ENCODE assay signal across 15 cellular contexts in the genomic region with DNA sequence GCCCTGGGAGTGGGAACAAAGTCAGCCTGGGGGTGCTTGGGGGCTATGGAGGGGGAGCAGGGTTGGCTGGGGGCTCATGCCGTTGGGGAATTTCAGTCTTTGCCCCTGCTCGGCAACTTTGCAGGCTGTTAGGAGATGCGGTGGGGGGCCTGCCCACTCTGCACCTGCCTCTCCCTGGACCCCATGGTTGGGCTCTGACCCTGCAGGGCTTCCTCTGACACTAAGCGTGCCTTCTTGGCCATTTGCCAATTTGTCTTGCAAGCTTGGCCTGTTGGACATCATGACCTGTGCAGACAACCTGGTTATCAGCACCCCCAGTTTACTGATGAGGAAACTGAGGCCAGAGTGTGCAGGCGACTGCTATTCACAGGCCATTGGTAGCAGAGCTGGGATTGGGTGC. TPM values are rescaled to one million over a fixed set of nuclear protein-coding genes. Genes with fewer than 3 reads are reported as not detected.
DNase-seq lines count a peak whose midpoint lies in the region; ATAC-seq and TF ChIP-seq lines count a peak whose summit lies in the region.
"Had no signal": no experiment of that assay in that cellular context is flagged by ENCODE, and none has a peak within 500 bp of the region (broad histone marks: within the 10 kb centered on the region; RNA-seq: fewer than 3 reads in every experiment).

No MANE protein-coding gene starts in this region.

- no peaks in the 10 kb centered on the region for H3K9me3 ChIP-seq in CD8-positive, alpha-beta T cell (ENCODE audit: low read length)
- H3K9me3 ChIP-seq in Loucy (ENCODE audit: insufficient read depth, low read depth, low read length), result no peaks in the 10 kb centered on the region
- H3K9me3 ChIP-seq in psoas muscle, result no peaks in the 10 kb centered on the region
- H3K9me3 ChIP-seq: ascending aorta, thyroid gland had no signal

- peaks cover 30% of the 10 kb centered on the region for H3K36me3 Mint-ChIP-seq in CD8-positive, alpha-beta T cell
- peaks cover 26% of the 10 kb centered on the region for H3K36me3 Mint-ChIP-seq in effector memory CD8-positive, alpha-beta T cell (ENCODE audit: insufficient read depth)

- WGBS in psoas muscle, 3 donors, result 81 to 98% (median 82%) methylated on average over 4 to 5 of the region's 5 CpGs

- ATAC-seq in CD8-positive, alpha-beta T cell, result no peak
- ATAC-seq in effector memory CD8-positive, alpha-beta T cell (replicated peaks), result no peak
- no peak for ATAC-seq in psoas muscle
- ATAC-seq in stimulated activated naive CD8-positive, alpha-beta T cell treated with anti-CD3 and anti-CD28 coated beads, Interleukin-15, Interleukin-2, amounts not matched to agents 100 U/mL and 50 U/mL, for 24 hours, result no peak

- H3K27me3 Mint-ChIP-seq in CD8-positive, alpha-beta T cell (ENCODE audit: low read depth), result no peaks in the 10 kb centered on the region
- no peaks in the 10 kb centered on the region for H3K27me3 Mint-ChIP-seq in effector memory CD8-positive, alpha-beta T cell

- CTCF ChIA-PET in CD8-positive, alpha-beta T cell (lab: Charles Lee), result interaction anchor here (0.7 to 16.4 kb wide), 5 partner anchors 7 to 320 kb away, joined by 3 to 155 read pairs (median 5); partner anchors contain the start of gene ADCY7

- peak overlapping the region; percentile 40 for H3K4me3 ChIP-seq in CD8-positive, alpha-beta T cell (ENCODE audit: low read depth, low read length)
- peak overlapping the region; percentile 69 for H3K4me3 ChIP-seq in Loucy (ENCODE audit: low read length, poor library complexity, severe bottlenecking)
- H3K4me3 ChIP-seq in psoas muscle, result no peak overlapping the region
- H3K4me3 ChIP-seq: ascending aorta, thyroid gland had no signal

- H3K27me3 ChIP-seq in CD8-positive, alpha-beta T cell (ENCODE audit: insufficient read depth, low read length), result no peaks in the 10 kb centered on the region
- H3K27me3 ChIP-seq in Loucy (ENCODE audit: insufficient read depth, low read length, poor library complexity, severe bottlenecking), result no peaks in the 10 kb centered on the region
- H3K27me3 ChIP-seq in psoas muscle (ENCODE audit: insufficient read depth in 3 of 3, low read length in 2 of 3), result no peaks in the 10 kb centered on the region
- H3K27me3 ChIP-seq: ascending aorta, thyroid gland had no signal

- H3K9me2 ChIP-seq in Loucy (replicated peaks; ENCODE audit: low read depth, low read length), result no peaks in the 10 kb centered on the region

- H3K4me3 Mint-ChIP-seq in CD8-positive, alpha-beta T cell, result peak overlapping the region; percentile 76
- H3K4me3 Mint-ChIP-seq in effector memory CD8-positive, alpha-beta T cell, result peak overlapping the region; percentile 87 to 92

- H3K4me2 ChIP-seq in Loucy (ENCODE audit: low read depth, low read length, poor library complexity, severe bottlenecking), result peak overlapping the region; percentile 84

- no peaks in the 10 kb centered on the region for H3K36me3 ChIP-seq in CD8-positive, alpha-beta T cell (ENCODE audit: insufficient read depth, low read length)
- no peaks in the 10 kb centered on the region for H3K36me3 ChIP-seq in Loucy (ENCODE audit: insufficient read depth, low read length)
- no peaks in the 10 kb centered on the region for H3K36me3 ChIP-seq in psoas muscle (ENCODE audit: insufficient read depth in 1 of 2, low read depth in 1 of 2)
- H3K36me3 ChIP-seq: ascending aorta, thyroid gland had no signal

- H3K4me1 Mint-ChIP-seq in CD8-positive, alpha-beta T cell (ENCODE audit: low read depth), result peaks cover 95% of the 10 kb centered on the region
- peaks cover 80 to 87% of the 10 kb centered on the region in 2 donors for H3K4me1 Mint-ChIP-seq in effector memory CD8-positive, alpha-beta T cell (ENCODE audit: low read depth in 2 of 2)

- H3K9me3 Mint-ChIP-seq in CD8-positive, alpha-beta T cell, result no peaks in the 10 kb centered on the region
- no peaks in the 10 kb centered on the region for H3K9me3 Mint-ChIP-seq in effector memory CD8-positive, alpha-beta T cell

- peaks cover 99% of the 10 kb centered on the region for H3K4me1 ChIP-seq in CD8-positive, alpha-beta T cell (ENCODE audit: insufficient read depth, low read length)
- H3K4me1 ChIP-seq in Loucy (ENCODE audit: insufficient read depth, low read length, poor library complexity, severe bottlenecking) (peaks cover 89% of the 10 kb centered on the region), psoas muscle (peaks cover 11% of the 10 kb centered on the region)

- H3K79me2 ChIP-seq in Loucy (ENCODE audit: insufficient read depth, low read length), result peaks cover 94% of the 10 kb centered on the region

- no peak for DNase-seq in CD8-positive, alpha-beta T cell
- no peak for DNase-seq in effector memory CD8-positive, alpha-beta T cell
- DNase-seq in psoas muscle (peak; percentile 5 to 29), NCI-H2227 (lab: John Stamatoyannopoulos, UW; ENCODE audit: unreplicated experiment) (no peak), DMS53 (lab: John Stamatoyannopoulos, UW) (no peak), NCI-H1930 (lab: John Stamatoyannopoulos, UW) (no peak)
- DNase-seq in stimulated activated naive CD8-positive, alpha-beta T cell treated with anti-CD3 and anti-CD28 coated beads, Interleukin-15, Interleukin-2, amounts not matched to agents 100 U/mL and 50 U/mL, for 24 hours, result no peak
- DNase-seq: activated CD4-positive, alpha-beta T cell treated with anti-CD3 and anti-CD28 coated beads, Interleukin-2, amount 50 U/mL, for 1 hour; effector CD4-positive, alpha-beta T cell; NCI-H2081 treated with DMSO at 0.1 percent for 48 hours; SIG-M5; T1000; thyroid gland had no signal

- TF ChIP-seq CTCF in CD8-positive, alpha-beta T cell (IDR thresholded peaks at IDR 0.05), result no peak
- TF ChIP-seq CTCF in Loucy (conservative IDR thresholded peaks at IDR 0.05; ENCODE audit: low read length) (no peak), psoas muscle (IDR thresholded peaks at IDR 0.05) (no peak)

- H2AFZ ChIP-seq in Loucy (ENCODE audit: low read length), result no peak overlapping the region

- H3F3A ChIP-seq in Loucy (ENCODE audit: low read depth), result no peaks in the 10 kb centered on the region; the same call in 1 of the 2 replicates

- H3K27ac Mint-ChIP-seq in CD8-positive, alpha-beta T cell, result peak overlapping the region; percentile 89
- peak overlapping the region; percentile 51 to 96 for H3K27ac Mint-ChIP-seq in effector memory CD8-positive, alpha-beta T cell

- intact Hi-C loops in CD8-positive, alpha-beta T cell (cut with DNase I, micrococcal nuclease), result loop anchor here (2.0 to 5.0 kb wide), 2 partner anchors 14 to 34 kb away; partner anchors contain the start of gene ADCY7 (in 1 of the 2)
- intact Hi-C loops in psoas muscle (cut with DNase I), result no loop called here

- H4K20me1 ChIP-seq in Loucy (ENCODE audit: insufficient read depth, low read length, poor library complexity, severe bottlenecking), result peaks cover 9% of the 10 kb centered on the region

- POLR2A ChIA-PET in CD8-positive, alpha-beta T cell (lab: Charles Lee), result interaction anchor here (1.2 to 2.0 kb wide), 3 partner anchors 10 to 46 kb away, joined by 3 to 6 read pairs (median 5); no protein-coding TSS in a partner anchor

- H3K9ac ChIP-seq in Loucy (ENCODE audit: low read depth, low read length, poor library complexity, severe bottlenecking), result peak overlapping the region; percentile 75

- H3K27ac ChIP-seq in CD8-positive, alpha-beta T cell (ENCODE audit: low read depth, low read length), result no peak overlapping the region
- H3K27ac ChIP-seq in psoas muscle, result no peak overlapping the region
- H3K27ac ChIP-seq: thyroid gland had no signal

RNA-seq across cellular contexts. Expression of gene ADCY7, which starts 14.6 kb away (rescaled TPM):
- total RNA-seq in CD8-positive, alpha-beta T cell, result 100 to 1,000 TPM; 117 to 126 TPM
- 1 to 10 TPM; 3.1 to 5.5 (median 4.2) TPM for total RNA-seq in psoas muscle
- polyA plus RNA-seq in psoas muscle, result 1 to 10 TPM in 2 of 3 donors, under 1 TPM in 1; 0.34 to 1.5 (median 1.1) TPM

Comparison
In these comparisons a context has a peak if more than half of its experiments do, and no peak if none do; other contexts are left out.
1. DNase-seq: peak in psoas muscle (2 of 2); none in CD8-positive, alpha-beta T cell (0 of 7), effector memory CD8-positive, alpha-beta T cell (0 of 3), NCI-H2227 (single experiment), DMS53 (single experiment), stimulated activated naive CD8-positive, alpha-beta T cell treated with anti-CD3 and anti-CD28 coated beads, Interleukin-15, Interleukin-2, amounts not matched to agents 100 U/mL and 50 U/mL, for 24 hours (single experiment) and NCI-H1930 (0 of 2).
2. RNA of gene ADCY7, which starts 14.6 kb away (total RNA-seq): 117 to 126 TPM in CD8-positive, alpha-beta T cell; 3.1 to 5.5 TPM in psoas muscle; every median in the first group is over 10 times any median in the second.
3. intact Hi-C loops: an anchor here in CD8-positive, alpha-beta T cell (2.0 to 5.0 kb wide); none called in psoas muscle.